25 cellular contexts compared by ENCODE assay signal in the genomic region with DNA sequence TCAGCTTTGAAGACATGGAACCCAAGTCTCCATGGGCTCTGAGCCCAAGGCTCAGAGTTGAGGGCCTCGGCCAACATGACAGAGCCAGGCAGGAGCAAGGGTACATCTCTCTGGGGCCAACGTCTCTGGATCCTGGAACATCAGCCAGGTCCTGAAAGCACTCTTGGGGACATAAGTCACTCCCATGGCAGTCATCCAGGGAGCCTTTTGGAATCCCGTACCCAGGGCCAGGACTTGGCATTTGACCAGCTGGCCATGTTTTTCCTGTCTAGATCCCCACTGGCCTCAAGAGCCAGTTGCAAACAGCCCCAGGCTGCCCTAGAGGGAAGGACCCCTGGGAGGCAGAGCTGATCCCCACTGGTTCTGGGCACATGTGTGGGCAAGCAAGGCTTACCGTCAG. TPM values are rescaled to one million over a fixed set of nuclear protein-coding genes. Genes with fewer than 3 reads are reported as not detected.
DNase-seq lines count a peak whose midpoint lies in the region; ATAC-seq, FAIRE-seq and TF ChIP-seq lines count a peak whose summit lies in the region.
"Had no signal": no experiment of that assay in that cellular context is flagged by ENCODE, and none has a peak within 500 bp of the region (broad histone marks: within the 10 kb centered on the region; RNA-seq: fewer than 3 reads in every experiment).

No MANE protein-coding gene starts in this region.

- H3K4me3 Mint-ChIP-seq in endodermal cell, result no peak overlapping the region
- H3K4me3 Mint-ChIP-seq: CD4-positive, alpha-beta memory T cell; central memory CD8-positive, alpha-beta T cell; naive B cell; stimulated activated naive CD8-positive, alpha-beta T cell treated with anti-CD3 and anti-CD28 coated beads, Interleukin-15, Interleukin-2, amounts not matched to agents 100 ng/mL and 50 ng/mL, for 24 hours; T-helper 1 cell treated with Interleukin-12 subunit alpha and Interleukin-12 subunit beta and Interleukin-4 antibody, amounts not matched to agents 30 μg/mL and 1 μg/mL, for 36 hours had no signal

- DNase-seq in DMS153 (lab: John Stamatoyannopoulos, UW), result peak; percentile 4
- DNase-seq in DMS153 treated with DMSO at 0.1 percent for 48 hours (lab: John Stamatoyannopoulos, UW; ENCODE audit: unreplicated experiment), result no peak
- peak; percentile 31 for DNase-seq in endodermal cell
- DNase-seq in left lobe of liver (ENCODE audit: low spot score), result peak; percentile 90
- DNase-seq in ureter (ENCODE audit: low spot score), result peak; percentile 40
- no peak for DNase-seq in NCI-H2081 treated with DMSO at 0.1 percent for 48 hours (lab: John Stamatoyannopoulos, UW)
- DNase-seq in SW480 (ENCODE audit: low spot score), result no peak
- DNase-seq in GM19239 (ENCODE audit: insufficient read length, low spot score), result no peak
- DNase-seq: 8988T; AML-193; CD4-positive, alpha-beta memory T cell; dorsolateral prefrontal cortex; glutamatergic neuron; KG1; naive B cell; NCI-H1417 treated with DMSO at 0.1 percent for 48 hours; NCI-H524 had no signal

- H3K36me3 ChIP-seq in endodermal cell (ENCODE audit: control insufficient read depth, insufficient read depth, low read length), result no peaks in the 10 kb centered on the region
- H3K36me3 ChIP-seq: ascending aorta, Peyer's patch had no signal

- TF ChIP-seq CTCF in endodermal cell (conservative IDR thresholded peaks at IDR 0.05), result no peak

- peaks cover 48% of the 10 kb centered on the region for H3K27me3 ChIP-seq in endodermal cell (ENCODE audit: control insufficient read depth, insufficient read depth, low read length, poor library complexity, severe bottlenecking)
- H3K27me3 ChIP-seq: ascending aorta had no signal

- no peaks in the 10 kb centered on the region for H3K9me3 ChIP-seq in endodermal cell (ENCODE audit: control insufficient read depth, low read length)
- H3K9me3 ChIP-seq: ascending aorta, Peyer's patch had no signal

- no peak overlapping the region for H3K27ac Mint-ChIP-seq in endodermal cell
- H3K27ac Mint-ChIP-seq: activated naive CD4-positive, alpha-beta T cell treated with anti-CD3 and anti-CD28 coated beads, Interleukin-2, amount 50 U/mL, for 72 hours; CD4-positive, alpha-beta memory T cell; naive B cell; stimulated activated naive CD8-positive, alpha-beta T cell treated with anti-CD3 and anti-CD28 coated beads, Interleukin-15, Interleukin-2, amounts not matched to agents 100 ng/mL and 50 ng/mL, for 24 hours; T-helper 1 cell treated with Interleukin-12 subunit alpha and Interleukin-12 subunit beta and Interleukin-4 antibody, amounts not matched to agents 30 μg/mL and 1 μg/mL, for 36 hours had no signal

- peaks cover 1% of the 10 kb centered on the region for H3K4me1 ChIP-seq in endodermal cell (ENCODE audit: control insufficient read depth, insufficient read depth, low read length)

- no peak overlapping the region for H3K9ac ChIP-seq in endodermal cell (ENCODE audit: extremely low read depth, low read length, poor library complexity, severe bottlenecking)

- H3K27ac ChIP-seq in endodermal cell (ENCODE audit: low read depth, low read length), result no peak overlapping the region
- H3K27ac ChIP-seq: ascending aorta, dorsolateral prefrontal cortex, Peyer's patch had no signal

- H3K9me3 Mint-ChIP-seq in endodermal cell, result no peaks in the 10 kb centered on the region
- H3K9me3 Mint-ChIP-seq: activated naive CD4-positive, alpha-beta T cell treated with anti-CD3 and anti-CD28 coated beads, Interleukin-2, amount 50 U/mL, for 72 hours; CD4-positive, alpha-beta memory T cell; central memory CD8-positive, alpha-beta T cell; stimulated activated naive CD8-positive, alpha-beta T cell treated with anti-CD3 and anti-CD28 coated beads, Interleukin-15, Interleukin-2, amounts not matched to agents 100 ng/mL and 50 ng/mL, for 24 hours; T-helper 1 cell treated with Interleukin-12 subunit alpha and Interleukin-12 subunit beta and Interleukin-4 antibody, amounts not matched to agents 30 μg/mL and 1 μg/mL, for 36 hours had no signal

- no peaks in the 10 kb centered on the region for H3K36me3 Mint-ChIP-seq in endodermal cell (ENCODE audit: low read depth)
- H3K36me3 Mint-ChIP-seq: CD4-positive, alpha-beta memory T cell; naive B cell had no signal

- H3K4me1 Mint-ChIP-seq in endodermal cell, result peaks cover 2% of the 10 kb centered on the region

- H3K4me3 ChIP-seq in endodermal cell (ENCODE audit: low read length), result no peak overlapping the region
- H3K4me3 ChIP-seq: ascending aorta, dorsolateral prefrontal cortex, Peyer's patch had no signal

- peak; percentile 56 for ATAC-seq in left lobe of liver
- ATAC-seq: activated naive CD4-positive, alpha-beta T cell treated with anti-CD3 and anti-CD28 coated beads, Interleukin-2, amount 50 U/mL, for 72 hours had no signal

- WGBS in endodermal cell (ENCODE audit: insufficient coverage in 1 of 2, insufficient read length in 1 of 2), 2 experiments, result 80 to 88% methylated on average over 1 to 4 of the region's 4 CpGs

- peaks cover 58% of the 10 kb centered on the region for H3K27me3 Mint-ChIP-seq in endodermal cell (ENCODE audit: insufficient read depth)

- FAIRE-seq in GM19239 (lab: Jason Lieb, UNC), result no peak
- FAIRE-seq: G401.6 had no signal

RNA-seq across cellular contexts. Expression of a gene that starts 4.3 kb away (rescaled TPM):
- total RNA-seq in endodermal cell, result 10 to 100 TPM in 1 of 2 donors, under 1 TPM in 1; 0.91 to 13.5 TPM
- polyA plus RNA-seq in endodermal cell (2013, experiment 1 of 2), result 10.8 TPM
- polyA plus RNA-seq in endodermal cell (2013, experiment 2 of 2), result 6.4 TPM
- 50.3 TPM for total RNA-seq in left lobe of liver
- 73.1 TPM for total RNA-seq in ureter
- total RNA-seq: CD4-positive, alpha-beta memory T cell; HT1080 had no signal
- polyA plus RNA-seq: CD4-positive, alpha-beta memory T cell had no signal

Comparison
In these comparisons a context has a peak if more than half of its experiments do, and no peak if none do; other contexts are left out.
1. DNase-seq: peak in DMS153 (single experiment), endodermal cell (single experiment), left lobe of liver (single experiment) and ureter (single experiment); none in DMS153 treated with DMSO at 0.1 percent for 48 hours (single experiment), NCI-H2081 treated with DMSO at 0.1 percent for 48 hours (single experiment), SW480 (single experiment) and GM19239 (single experiment).